ENCODE assay signal across 15 cellular contexts in genomic region chr9:74025402-74025894, GRCh38.
DNase-seq lines count a peak whose midpoint lies in the region; TF ChIP-seq lines count a peak whose summit lies in the region.
"Had no signal": no experiment of that assay in that cellular context is flagged by ENCODE, and none has a peak within 500 bp of the region (broad histone marks: within the 10 kb centered on the region; RNA-seq: fewer than 3 reads in every experiment).

No MANE protein-coding gene starts in this region.

- CTCF ChIA-PET in BJ (lab: Yijun Ruan, JAX): no interaction called here

- no peak for TF ChIP-seq EP300 in stomach (IDR thresholded peaks at IDR 0.05)

- TF ChIP-seq RAD21 in liver (IDR thresholded peaks at IDR 0.05): peak; percentile 48 to 49

- H3K9me3 Mint-ChIP-seq in nephron progenitor cell: no peaks in the 10 kb centered on the region
- no peaks in the 10 kb centered on the region for H3K9me3 Mint-ChIP-seq in endodermal cell

- H3K4me1 Mint-ChIP-seq in nephron progenitor cell (no peaks in the 10 kb centered on the region), endodermal cell (peaks cover 5% of the 10 kb centered on the region)
- H3K4me1 Mint-ChIP-seq: activated naive CD8-positive, alpha-beta T cell treated with anti-CD3 and anti-CD28 coated beads for 36 hours had no signal

- intact Hi-C loops in stomach (cut with DNase I; ENCODE audit: low total_unique reads): no loop called here

- H3K4me3 ChIP-seq in BJ (ENCODE audit: low read depth, low read length) (no peak overlapping the region), choroid plexus epithelial cell (ENCODE audit: low read depth, low read length) (no peak overlapping the region), liver (ENCODE audit: low read depth in 1 of 3, low read length in 3 of 3) (no peak overlapping the region), stomach (no peak overlapping the region), endodermal cell (ENCODE audit: low read length) (no peak overlapping the region)
- H3K4me3 ChIP-seq: vagina had no signal

- WGBS in liver: 27% methylated on average over 3 of the region's 3 CpGs
- WGBS in stomach, 5 donors: 35 to 48% (median 42%) methylated on average over 3 of the region's 3 CpGs
- 71 to 93% methylated on average over 2 to 3 of the region's 3 CpGs for WGBS in endodermal cell (ENCODE audit: insufficient coverage in 1 of 2, insufficient read length in 1 of 2), 2 experiments

- H3K9me3 ChIP-seq in liver (ENCODE audit: control insufficient read depth in 4 of 4, low read length in 3 of 4) (no peaks in the 10 kb centered on the region), stomach (no peaks in the 10 kb centered on the region), endodermal cell (ENCODE audit: control insufficient read depth, low read length) (no peaks in the 10 kb centered on the region)
- H3K9me3 ChIP-seq: BE2C, vagina had no signal

- H3K27ac Mint-ChIP-seq in nephron progenitor cell (no peak overlapping the region), endodermal cell (no peak overlapping the region)
- H3K27ac Mint-ChIP-seq: activated naive CD8-positive, alpha-beta T cell treated with anti-CD3 and anti-CD28 coated beads for 36 hours had no signal

- no peak overlapping the region for H3K9ac ChIP-seq in liver (ENCODE audit: low read depth in 1 of 2, low read length in 2 of 2)
- no peak overlapping the region for H3K9ac ChIP-seq in endodermal cell (ENCODE audit: extremely low read depth, low read length, poor library complexity, severe bottlenecking)

- no peak for TF ChIP-seq POLR2A in stomach (IDR thresholded peaks at IDR 0.05)

- DNase-seq in BJ (ENCODE audit: low read depth): peak; percentile 5
- peak; percentile 6 for DNase-seq in M059J (ENCODE audit: low read depth)
- DNase-seq in choroid plexus epithelial cell (ENCODE audit: low read depth): peak; percentile 95
- DNase-seq in nephron progenitor cell: no peak
- no peak for DNase-seq in stomach
- DNase-seq in T-helper 9 cell: no peak
- no peak for DNase-seq in endodermal cell
- DNase-seq: activated CD4-positive, CD25-positive, alpha-beta regulatory T cell; activated naive CD8-positive, alpha-beta T cell treated with anti-CD3 and anti-CD28 coated beads for 36 hours; BE2C; cortex of kidney; NCI-H2081; stimulated activated CD4-positive, alpha-beta T cell treated with anti-CD3 and anti-CD28 coated beads, Interleukin-2, amount 100 ng/mL, for 48 hours had no signal

- H3K27ac ChIP-seq in liver (ENCODE audit: low read depth in 1 of 2, low read length in 2 of 2) (peak overlapping the region; percentile 31 to 54), stomach (no peak overlapping the region), endodermal cell (ENCODE audit: low read depth, low read length) (no peak overlapping the region)
- H3K27ac ChIP-seq: vagina had no signal

- POLR2A ChIA-PET in BJ (lab: Charles Lee): no interaction called here

- peaks cover 0 to 11% (median 9%) of the 10 kb centered on the region in 4 donors for H3K4me1 ChIP-seq in liver (ENCODE audit: control insufficient read depth in 4 of 4, insufficient read depth in 4 of 4, low read length in 3 of 4)
- H3K4me1 ChIP-seq in stomach: no peaks in the 10 kb centered on the region
- peaks cover 6% of the 10 kb centered on the region for H3K4me1 ChIP-seq in endodermal cell (ENCODE audit: control insufficient read depth, insufficient read depth, low read length)
- H3K4me1 ChIP-seq: BE2C, vagina had no signal

- H3K36me3 ChIP-seq in BJ (ENCODE audit: control insufficient read depth, insufficient read depth, low read length) (no peaks in the 10 kb centered on the region), liver (ENCODE audit: control insufficient read depth in 4 of 4, insufficient read depth in 3 of 4, low read depth in 1 of 4, low read length in 3 of 4) (no peaks in the 10 kb centered on the region), stomach (no peaks in the 10 kb centered on the region), endodermal cell (ENCODE audit: control insufficient read depth, insufficient read depth, low read length) (no peaks in the 10 kb centered on the region)
- H3K36me3 ChIP-seq: BE2C, vagina had no signal

- H3K27me3 Mint-ChIP-seq in nephron progenitor cell (ENCODE audit: low read depth, poor library complexity): no peaks in the 10 kb centered on the region
- no peaks in the 10 kb centered on the region for H3K27me3 Mint-ChIP-seq in endodermal cell (ENCODE audit: insufficient read depth)
- H3K27me3 Mint-ChIP-seq: activated naive CD8-positive, alpha-beta T cell treated with anti-CD3 and anti-CD28 coated beads for 36 hours had no signal

- H3K36me3 Mint-ChIP-seq in nephron progenitor cell (ENCODE audit: low read depth): no peaks in the 10 kb centered on the region
- H3K36me3 Mint-ChIP-seq in endodermal cell (ENCODE audit: low read depth): no peaks in the 10 kb centered on the region
- H3K36me3 Mint-ChIP-seq: activated naive CD8-positive, alpha-beta T cell treated with anti-CD3 and anti-CD28 coated beads for 36 hours had no signal

- H3K27me3 ChIP-seq in BJ (ENCODE audit: control insufficient read depth, insufficient read depth, low read length): no peaks in the 10 kb centered on the region
- H3K27me3 ChIP-seq in liver (ENCODE audit: control insufficient read depth in 4 of 4, insufficient read depth in 4 of 4, low read length in 3 of 4): no peaks in the 10 kb centered on the region
- no peaks in the 10 kb centered on the region for H3K27me3 ChIP-seq in stomach
- H3K27me3 ChIP-seq in endodermal cell (ENCODE audit: control insufficient read depth, insufficient read depth, low read length, poor library complexity, severe bottlenecking): no peaks in the 10 kb centered on the region
- H3K27me3 ChIP-seq: BE2C, vagina had no signal

- H3K4me3 Mint-ChIP-seq in nephron progenitor cell (no peak overlapping the region), endodermal cell (no peak overlapping the region)
- H3K4me3 Mint-ChIP-seq: activated naive CD8-positive, alpha-beta T cell treated with anti-CD3 and anti-CD28 coated beads for 36 hours had no signal

- TF ChIP-seq CTCF in BJ (IDR thresholded peaks at IDR 0.05; ENCODE audit: insufficient read depth, low read depth, low read length): no peak
- no peak for TF ChIP-seq CTCF in choroid plexus epithelial cell (conservative IDR thresholded peaks at IDR 0.05; ENCODE audit: low read depth, low read length)
- no peak for TF ChIP-seq CTCF in liver (IDR thresholded peaks at IDR 0.05; ENCODE audit: low read depth, low read length, missing input control)
- no peak for TF ChIP-seq CTCF in nephron progenitor cell (IDR thresholded peaks at IDR 0.05)
- no peak for TF ChIP-seq CTCF in stomach (IDR thresholded peaks at IDR 0.05)
- TF ChIP-seq CTCF in endodermal cell (conservative IDR thresholded peaks at IDR 0.05): no peak

TF ChIP-seq in liver, 16 proteins besides CTCF, POLR2A, EP300 and RAD21 (continues in another document):
- TF ChIP-seq MAX (IDR thresholded peaks at IDR 0.05) (peak; percentile 44), TAF1 (conservative IDR thresholded peaks at IDR 0.05) (no peak), ZBTB33 (IDR thresholded peaks at IDR 0.05) (peak; percentile 41), YY1 (IDR thresholded peaks at IDR 0.05) (peak; percentile 27), RXRA (IDR thresholded peaks at IDR 0.05) (peak; percentile 84 to 87), FOXA2 (IDR thresholded peaks at IDR 0.05) (peak; percentile 93), NR2F2 (IDR thresholded peaks at IDR 0.05) (no peak), GABPA (IDR thresholded peaks at IDR 0.05 in 1 of 2, conservative IDR thresholded peaks at IDR 0.05 in 1 of 2) (no peak), FOXA1 (IDR thresholded peaks at IDR 0.05) (peak; percentile 52), ATF3 (IDR thresholded peaks at IDR 0.05) (peak; percentile 47), EGR1 (IDR thresholded peaks at IDR 0.05; ENCODE audit: low read depth in 2 of 2) (no peak), HNF4A (conservative IDR thresholded peaks at IDR 0.05) (peak; percentile 95 to 96), SP1 (IDR thresholded peaks at IDR 0.05) (peak; percentile 89)

Comparison
In these comparisons a context has a peak if more than half of its experiments do, and no peak if none do; other contexts are left out.
1. DNase-seq: peak in BJ (single experiment), M059J (single experiment) and choroid plexus epithelial cell (single experiment); none in nephron progenitor cell (single experiment), stomach (single experiment), T-helper 9 cell (single experiment) and endodermal cell (single experiment).
2. H3K27ac ChIP-seq: peak in liver (2 of 2); none in stomach (0 of 5) and endodermal cell (single experiment).